16 cellular contexts compared by ENCODE assay signal in the genomic region with DNA sequence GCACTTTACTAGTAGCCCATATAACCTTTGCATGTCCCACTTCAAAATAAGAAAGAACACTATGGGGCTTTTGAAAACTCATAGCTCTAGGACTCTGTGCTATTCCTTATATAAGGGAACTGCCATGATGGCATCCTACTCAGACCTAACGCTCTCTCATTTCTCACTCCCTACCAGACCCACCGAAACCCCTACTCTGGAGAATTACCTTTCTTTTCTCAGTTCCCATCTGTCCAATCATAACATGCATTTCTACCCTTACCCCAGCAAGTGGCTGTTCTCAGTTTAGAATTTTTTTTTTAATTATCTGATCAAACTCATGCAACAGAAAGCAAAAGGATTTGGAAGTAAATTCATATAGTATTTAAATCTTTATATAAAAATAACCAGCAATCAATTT. TPM values are rescaled to one million over a fixed set of nuclear protein-coding genes. Genes with fewer than 3 reads are reported as not detected.
DNase-seq lines count a peak whose midpoint lies in the region; ATAC-seq, FAIRE-seq and TF ChIP-seq lines count a peak whose summit lies in the region.
"Had no signal": no experiment of that assay in that cellular context is flagged by ENCODE, and none has a peak within 500 bp of the region (broad histone marks: within the 10 kb centered on the region; RNA-seq: fewer than 3 reads in every experiment).

No MANE protein-coding gene starts in this region.

- TF ChIP-seq POLR2A in esophagus squamous epithelium (IDR thresholded peaks at IDR 0.05) = no peak
- no peak for TF ChIP-seq POLR2A in GM12892 (IDR thresholded peaks at IDR 0.05; ENCODE audit: low read depth, low read length)
- TF ChIP-seq POLR2A in erythroblast (IDR thresholded peaks at IDR 0.05; ENCODE audit: low read length) = no peak

- TF ChIP-seq CTCF in esophagus squamous epithelium (IDR thresholded peaks at IDR 0.05) = no peak

- whole genome bisulfite sequencing in esophagus squamous epithelium, 2 donors = 76 to 82% methylated on average over 2 of the region's 2 CpGs

- peaks cover 0 to 2% (median 0%) of the 10 kb centered on the region in 3 donors for H3K4me1 ChIP-seq in esophagus squamous epithelium
- H3K4me1 ChIP-seq: ascending aorta had no signal

- H3K27ac ChIP-seq in esophagus squamous epithelium = no peak overlapping the region
- H3K27ac ChIP-seq: ascending aorta, KMS-11 had no signal

- H3K27me3 ChIP-seq in esophagus squamous epithelium = no peaks in the 10 kb centered on the region
- H3K27me3 ChIP-seq: ascending aorta had no signal

- H3K36me3 ChIP-seq in esophagus squamous epithelium = peaks cover 0 to 34% (median 0%) of the 10 kb centered on the region in 3 donors

- intact Hi-C loops in esophagus squamous epithelium (cut with DNase I) = loop anchor here (5.0 kb wide), 1 partner anchor 224 kb away; no protein-coding TSS in a partner anchor

- FAIRE-seq in GM12892 (lab: Jason Lieb, UNC) = no peak

- DNase-seq in NCI-H2227 (lab: John Stamatoyannopoulos, UW; ENCODE audit: unreplicated experiment) = no peak
- no peak for DNase-seq in esophagus squamous epithelium (lab: John Stamatoyannopoulos, UW)
- DNase-seq in GM12892 (ENCODE audit: insufficient read length) = no peak
- no peak for DNase-seq in erythroblast (lab: John Stamatoyannopoulos, UW)
- DNase-seq: DMS53; NCI-H187 treated with DMSO at 0.1 percent for 48 hours; NCI-H774; retina; stimulated activated CD4-positive, alpha-beta T cell treated with anti-CD3 and anti-CD28 coated beads, Interleukin-2, amount 100 ng/mL, for 48 hours; stimulated activated naive CD4-positive, alpha-beta T cell treated with Interleukin-2 at 50 U/mL for 16 hours had no signal

- H3K4me3 ChIP-seq in esophagus squamous epithelium = no peak overlapping the region
- H3K4me3 ChIP-seq: ascending aorta had no signal

- H3K9me3 ChIP-seq in esophagus squamous epithelium = no peaks in the 10 kb centered on the region
- H3K9me3 ChIP-seq: ascending aorta had no signal

- ATAC-seq in GM18858 (IDR thresholded peaks at IDR 0.05; ENCODE audit: unreplicated experiment) (peak; percentile 64), GM21423 (IDR thresholded peaks at IDR 0.05; ENCODE audit: unreplicated experiment) (peak; percentile 69), HG02973 (IDR thresholded peaks at IDR 0.05; ENCODE audit: unreplicated experiment) (peak; percentile 78), HG03571 (IDR thresholded peaks at IDR 0.05; ENCODE audit: unreplicated experiment) (peak; percentile 46)

RNA-seq across cellular contexts. Expression of a gene that starts 27.3 kb away (rescaled TPM):
- total RNA-seq in esophagus squamous epithelium = 10 to 100 TPM; 16.0 to 28.4 (median 23.8) TPM
- polyA plus RNA-seq in GM12892 (2012; ENCODE audit: missing spikeins) = 8.3 TPM

RNA-seq across cellular contexts. Expression of a gene that starts 48.1 kb away (rescaled TPM):
- total RNA-seq in esophagus squamous epithelium = 1 to 10 TPM; 2.5 to 5.3 (median 4.1) TPM
- 8.2 TPM for polyA plus RNA-seq in GM12892 (2012; ENCODE audit: missing spikeins)
